8 cellular contexts compared by ENCODE assay signal in genomic region chr5:50667079-50667652, GRCh38. TPM values are rescaled to one million over a fixed set of nuclear protein-coding genes. Genes with fewer than 3 reads are reported as not detected.
DNase-seq lines count a peak whose midpoint lies in the region; ATAC-seq lines count a peak whose summit lies in the region.

No MANE protein-coding gene starts in this region.

- peaks cover 4% of the 10 kb centered on the region for H3K4me1 ChIP-seq in ACC112 (ENCODE audit: control insufficient read depth, insufficient read depth, low read length, unreplicated experiment)

- DNase-seq in NCI-H345 treated with DMSO at 0.1 percent for 48 hours (lab: John Stamatoyannopoulos, UW; ENCODE audit: unreplicated experiment) (peak; percentile 42), cardiac septum (ENCODE audit: low spot score) (peak; percentile 86), posterior cingulate gyrus (peak in 9 of 10 donors; percentile 22 to 91 (median 37)), HPDE6-E6E7 (ENCODE audit: extremely low spot score) (no peak)

- peaks cover 62% of the 10 kb centered on the region for H3K4me1 Mint-ChIP-seq in activated naive CD4-positive, alpha-beta T cell treated with anti-CD3 and anti-CD28 coated beads, Interleukin-2, amount 50 U/mL, for 24 hours

- no peaks in the 10 kb centered on the region for H3K27me3 ChIP-seq in ACC112 (ENCODE audit: insufficient read depth, low read length)

- H3K36me3 Mint-ChIP-seq in activated naive CD4-positive, alpha-beta T cell treated with anti-CD3 and anti-CD28 coated beads, Interleukin-2, amount 50 U/mL, for 24 hours, result peaks cover 1% of the 10 kb centered on the region

- H3K9me3 Mint-ChIP-seq in activated naive CD4-positive, alpha-beta T cell treated with anti-CD3 and anti-CD28 coated beads, Interleukin-2, amount 50 U/mL, for 24 hours, result no peaks in the 10 kb centered on the region

- ATAC-seq in GM18508 (IDR thresholded peaks at IDR 0.05; ENCODE audit: insufficient read depth, unreplicated experiment), result peak; percentile 17
- ATAC-seq in HG02973 (IDR thresholded peaks at IDR 0.05; ENCODE audit: unreplicated experiment), result peak; percentile 40

- H3K4me3 ChIP-seq in ACC112 (ENCODE audit: low read depth, low read length), result peak overlapping the region; percentile 96

- no peaks in the 10 kb centered on the region for H3K36me3 ChIP-seq in ACC112 (ENCODE audit: insufficient read depth, low read length)

- peak overlapping the region; percentile 44; the same call in 1 of the 2 replicates for H3K27ac ChIP-seq in ACC112 (ENCODE audit: low read depth, low read length)

- H3K27ac Mint-ChIP-seq in activated naive CD4-positive, alpha-beta T cell treated with anti-CD3 and anti-CD28 coated beads, Interleukin-2, amount 50 U/mL, for 24 hours, result peak overlapping the region; percentile 95

- H3K79me2 ChIP-seq in ACC112 (ENCODE audit: control insufficient read depth, insufficient read depth, low read length, unreplicated experiment), result peaks cover 15% of the 10 kb centered on the region

- H3K27me3 Mint-ChIP-seq in activated naive CD4-positive, alpha-beta T cell treated with anti-CD3 and anti-CD28 coated beads, Interleukin-2, amount 50 U/mL, for 24 hours, result no peaks in the 10 kb centered on the region

- H2AFZ ChIP-seq in ACC112 (ENCODE audit: low read length, unreplicated experiment), result peak overlapping the region; percentile 61

- intact Hi-C loops in cardiac septum (cut with DNase I), result loop anchor here (2.0 kb wide), 1 partner anchor 78 kb away; no protein-coding TSS in a partner anchor
- intact Hi-C loops in posterior cingulate gyrus (cut with DNase I), result no loop called here

- H3K4me3 Mint-ChIP-seq in activated naive CD4-positive, alpha-beta T cell treated with anti-CD3 and anti-CD28 coated beads, Interleukin-2, amount 50 U/mL, for 24 hours, result peak overlapping the region; percentile 100

RNA-seq across cellular contexts. Expression of gene PARP8, which starts 0.7 kb away (rescaled TPM):
- total RNA-seq in cardiac septum, result 5.5 TPM
